ENCODE assay signal across 10 cellular contexts in the genomic region with DNA sequence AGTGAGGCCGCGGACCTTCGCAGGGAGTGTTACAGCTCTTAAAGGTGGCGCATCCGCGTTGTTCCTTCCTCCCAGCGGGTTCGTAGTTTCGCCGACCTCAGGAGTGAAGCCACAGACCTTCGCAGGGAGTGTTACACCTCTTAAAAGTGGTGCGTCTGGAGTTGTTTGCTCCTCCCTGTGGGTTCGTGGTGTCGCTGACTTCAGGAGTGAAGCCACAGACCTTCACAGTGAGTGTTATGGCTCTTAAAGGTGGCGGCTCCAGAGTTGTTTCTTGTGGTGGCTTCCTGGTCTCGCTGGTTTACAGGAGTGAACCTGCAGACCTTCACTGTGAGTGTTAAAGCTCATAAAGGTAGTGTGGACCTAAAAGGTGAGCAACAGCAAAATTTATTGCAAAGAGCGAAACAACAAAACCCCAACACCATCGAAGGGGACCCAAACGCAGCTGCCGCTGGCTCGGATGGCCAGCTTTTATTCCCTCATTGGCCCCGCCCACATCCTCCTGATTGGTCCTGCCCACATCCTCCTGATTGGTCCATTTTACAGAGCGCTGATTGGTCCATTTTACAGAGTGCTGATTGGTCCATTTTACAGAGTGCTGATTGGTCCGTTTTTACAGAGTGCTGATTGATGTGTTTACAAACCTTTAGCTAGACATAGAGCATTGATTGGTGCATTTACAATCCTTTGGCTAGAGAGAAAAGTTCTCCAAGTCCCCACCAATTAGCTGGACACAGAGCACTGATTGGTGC. TPM values are rescaled to one million over a fixed set of nuclear protein-coding genes. Genes with fewer than 3 reads are reported as not detected.
A peak's percentile ranks its signal among the peaks of the same experiment; 100 is the strongest.
DNase-seq lines count a peak whose midpoint lies in the region; ATAC-seq, FAIRE-seq and TF ChIP-seq lines count a peak whose summit lies in the region.
"Had no signal": no experiment of that assay in that cellular context is flagged by ENCODE, and none has a peak within 500 bp of the region (broad histone marks: within the 10 kb centered on the region; RNA-seq: fewer than 3 reads in every experiment).

No MANE protein-coding gene starts in this region.

- peak in 1 of 2 experiments; percentile 13 for DNase-seq in A549 (ENCODE audit: low read depth in 1 of 2, low spot score in 1 of 2)
- DNase-seq in T-helper 2 cell = peak in 4 of 5 experiments; percentile 51 to 83 (median 62)
- DNase-seq in activated T-helper 1 cell treated with anti-CD3 and anti-CD28 coated beads, Interleukin-12 subunit alpha, Interleukin-12 subunit beta, Interleukin-2, Interleukin-4 antibody, amounts not matched to agents 30 ng/mL and 10 ng/mL and 1 ng/mL, durations not matched to agents 14 hours and 24 hours and 36 hours (ENCODE audit: low spot score) = peak; percentile 57
- DNase-seq in stimulated activated CD4-positive, alpha-beta T cell treated with anti-CD3 and anti-CD28 coated beads, Interleukin-12 subunit alpha, Interleukin-12 subunit beta, amount 100 ng/mL, for 48 hours (ENCODE audit: low read depth in 2 of 3, low spot score in 1 of 3) = peak; percentile 71 to 77 (median 76)
- DNase-seq in GM20000 (ENCODE audit: low spot score) = no peak
- no peak for DNase-seq in small intestine
- no peak for DNase-seq in left lobe of liver (ENCODE audit: low spot score)
- DNase-seq: NK-92 treated with Interleukin-12 subunit alpha and Interleukin-12 subunit beta, amount 100 ng/mL, for 24 hours had no signal

- TF ChIP-seq POLR2A in A549 (IDR thresholded peaks at IDR 0.05; ENCODE audit: low read length) = no peak

- no peaks in the 10 kb centered on the region for H3K4me1 ChIP-seq in A549
- peaks cover 0 to 2% of the 10 kb centered on the region in 2 donors for H3K4me1 ChIP-seq in small intestine (ENCODE audit: control insufficient read depth in 2 of 2, insufficient read depth in 1 of 2, low read depth in 1 of 2, low read length in 1 of 2)

- peak overlapping the region; percentile 67 for H3K27ac Mint-ChIP-seq in activated T-helper 1 cell treated with anti-CD3 and anti-CD28 coated beads, Interleukin-12 subunit alpha, Interleukin-12 subunit beta, Interleukin-2, Interleukin-4 antibody, amounts not matched to agents 30 ng/mL and 10 ng/mL and 1 ng/mL, durations not matched to agents 14 hours and 24 hours and 36 hours

- FAIRE-seq in A549 (lab: Jason Lieb, UNC) (no peak), small intestine (lab: Jason Lieb, UNC) (no peak)
- FAIRE-seq: H54 had no signal

- peaks cover 26% of the 10 kb centered on the region for H3K4me1 Mint-ChIP-seq in activated T-helper 1 cell treated with anti-CD3 and anti-CD28 coated beads, Interleukin-12 subunit alpha, Interleukin-12 subunit beta, Interleukin-2, Interleukin-4 antibody, amounts not matched to agents 30 ng/mL and 10 ng/mL and 1 ng/mL, durations not matched to agents 14 hours and 24 hours and 36 hours (ENCODE audit: low read depth)

- peak overlapping the region; percentile 69 for H3K4me3 Mint-ChIP-seq in activated T-helper 1 cell treated with anti-CD3 and anti-CD28 coated beads, Interleukin-12 subunit alpha, Interleukin-12 subunit beta, Interleukin-2, Interleukin-4 antibody, amounts not matched to agents 30 ng/mL and 10 ng/mL and 1 ng/mL, durations not matched to agents 14 hours and 24 hours and 36 hours

- no peak for TF ChIP-seq EP300 in A549 (IDR thresholded peaks at IDR 0.05)

- intact Hi-C loops in activated T-helper 1 cell treated with anti-CD3 and anti-CD28 coated beads, Interleukin-12 subunit alpha, Interleukin-12 subunit beta, Interleukin-2, Interleukin-4 antibody, amounts not matched to agents 30 ng/mL and 10 ng/mL and 1 ng/mL, durations not matched to agents 14 hours and 24 hours and 36 hours (cut with micrococcal nuclease) = loop anchor here (2.0 kb wide), 2 partner anchors 80 to 188 kb away; a partner anchor contains a TSS

- H3K36me3 ChIP-seq in small intestine (ENCODE audit: control insufficient read depth in 2 of 2, insufficient read depth in 2 of 2, low read length in 2 of 2) = no peaks in the 10 kb centered on the region

- ATAC-seq in A549 (peak in 1 of 2 experiments; percentile 57; a peak in 3 of 6 replicates), GM18517 (IDR thresholded peaks at IDR 0.05; ENCODE audit: unreplicated experiment) (no peak), left lobe of liver (no peak)

- CTCF ChIA-PET in A549 (lab: Yijun Ruan, JAX) = no interaction called here

- peaks cover 0 to 1% of the 10 kb centered on the region in 2 donors for H3K27me3 ChIP-seq in small intestine (ENCODE audit: control insufficient read depth in 2 of 2, insufficient read depth in 2 of 2, low read length in 2 of 2)

- H3K9me3 ChIP-seq in A549 (no peaks in the 10 kb centered on the region), small intestine (ENCODE audit: control insufficient read depth, low read depth) (no peaks in the 10 kb centered on the region)

- H3K36me3 Mint-ChIP-seq in activated T-helper 1 cell treated with anti-CD3 and anti-CD28 coated beads, Interleukin-12 subunit alpha, Interleukin-12 subunit beta, Interleukin-2, Interleukin-4 antibody, amounts not matched to agents 30 ng/mL and 10 ng/mL and 1 ng/mL, durations not matched to agents 14 hours and 24 hours and 36 hours (ENCODE audit: low read depth) = no peaks in the 10 kb centered on the region

- peaks cover 5% of the 10 kb centered on the region for H3K9me3 Mint-ChIP-seq in activated T-helper 1 cell treated with anti-CD3 and anti-CD28 coated beads, Interleukin-12 subunit alpha, Interleukin-12 subunit beta, Interleukin-2, Interleukin-4 antibody, amounts not matched to agents 30 ng/mL and 10 ng/mL and 1 ng/mL, durations not matched to agents 14 hours and 24 hours and 36 hours

- H3K27me3 Mint-ChIP-seq in activated T-helper 1 cell treated with anti-CD3 and anti-CD28 coated beads, Interleukin-12 subunit alpha, Interleukin-12 subunit beta, Interleukin-2, Interleukin-4 antibody, amounts not matched to agents 30 ng/mL and 10 ng/mL and 1 ng/mL, durations not matched to agents 14 hours and 24 hours and 36 hours (ENCODE audit: insufficient read depth) = peaks cover 46% of the 10 kb centered on the region

- TF ChIP-seq CTCF in A549 (IDR thresholded peaks at IDR 0.05) (no peak), GM20000 (IDR thresholded peaks at IDR 0.05; ENCODE audit: extremely low read depth, missing control alignments) (no peak)

- POLR2A ChIA-PET in A549 (lab: Yijun Ruan, JAX) = no interaction called here

- no peak for TF ChIP-seq RAD21 in A549 (conservative IDR thresholded peaks at IDR 0.05 in 1 of 2, IDR thresholded peaks at IDR 0.05 in 1 of 2)

- H3K4me3 ChIP-seq in A549 (no peak overlapping the region), small intestine (ENCODE audit: low read depth in 1 of 2, low read length in 2 of 2) (no peak overlapping the region)

- WGBS in A549 (ENCODE audit: missing lambda C conversion rate) = 83% methylated on average over 19 of the region's 24 CpGs
- WGBS in small intestine, 3 donors = 81 to 91% (median 82%) methylated on average over 24 of the region's 24 CpGs

- no peak overlapping the region for H3K4me2 ChIP-seq in A549

- H3K27ac ChIP-seq in A549 = no peak overlapping the region
- no peak overlapping the region for H3K27ac ChIP-seq in small intestine (ENCODE audit: low read depth in 1 of 2, low read length in 1 of 2)

TF ChIP-seq in A549, 52 proteins besides CTCF, POLR2A, EP300 and RAD21:
- TF ChIP-seq ZNF302 (CRISPR knock-in tag; IDR thresholded peaks at IDR 0.05) = no peak
- no peak for TF ChIP-seq CBX8 (IDR thresholded peaks at IDR 0.05)
- no peak for TF ChIP-seq CEBPB (IDR thresholded peaks at IDR 0.05)
- TF ChIP-seq HOXB5 (CRISPR knock-in tag; IDR thresholded peaks at IDR 0.05) = no peak
- no peak for TF ChIP-seq MAZ (IDR thresholded peaks at IDR 0.05; ENCODE audit: borderline replicate concordance, low read depth, low read length)
- no peak for TF ChIP-seq SMC3 (IDR thresholded peaks at IDR 0.05)
- TF ChIP-seq CHD4 (IDR thresholded peaks at IDR 0.05; ENCODE audit: borderline replicate concordance) = no peak
- peak; percentile 43 for TF ChIP-seq MAFK (IDR thresholded peaks at IDR 0.05; ENCODE audit: partially characterized antibody)

RNA-seq across cellular contexts. Expression of a gene that starts 1.2 kb away (rescaled TPM):
- polyA plus RNA-seq in A549 (2011; rRNA removed) = 0.13 and 0.44 TPM in 2 replicates
- polyA plus RNA-seq in A549 (2012; cell fraction: cytosol; rRNA removed) = 0.04 TPM in 2 replicates
- polyA plus RNA-seq in A549 (2012; cell fraction: nucleus; rRNA removed) = 0.02 TPM in 1 of 2 replicates, not detected in the other
- not detected in 3 replicates for polyA plus RNA-seq in A549 (2017; fragmentation: RNase III; extraction: RNeasy Plus Mini Kit Qiagen cat#74134 plus additional on column Dnase treatment)
- not detected in 2 replicates for polyA minus RNA-seq in A549 (2011; rRNA and poly(A)+ RNA removed)
- 0.24 and 0.26 TPM in 2 replicates for total RNA-seq in activated T-helper 1 cell treated with anti-CD3 and anti-CD28 coated beads, Interleukin-12 subunit alpha, Interleukin-12 subunit beta, Interleukin-2, Interleukin-4 antibody, amounts not matched to agents 30 ng/mL and 10 ng/mL and 1 ng/mL, durations not matched to agents 14 hours and 24 hours and 36 hours
- polyA plus RNA-seq in small intestine = 100 to 1,000 TPM in 2 of 3 donors, 10 to 100 TPM in 1; 97.7 to 157 (median 111) TPM
- 16.1 TPM for total RNA-seq in left lobe of liver

Comparison
In these comparisons a context has a peak if more than half of its experiments do, and no peak if none do; other contexts are left out.
1. DNase-seq: peak in T-helper 2 cell (4 of 5), activated T-helper 1 cell treated with anti-CD3 and anti-CD28 coated beads, Interleukin-12 subunit alpha, Interleukin-12 subunit beta, Interleukin-2, Interleukin-4 antibody, amounts not matched to agents 30 ng/mL and 10 ng/mL and 1 ng/mL, durations not matched to agents 14 hours and 24 hours and 36 hours (single experiment) and stimulated activated CD4-positive, alpha-beta T cell treated with anti-CD3 and anti-CD28 coated beads, Interleukin-12 subunit alpha, Interleukin-12 subunit beta, amount 100 ng/mL, for 48 hours (3 of 3); none in GM20000 (single experiment), small intestine (single experiment) and left lobe of liver (single experiment).
2. RNA of a gene that starts 1.2 kb away (total RNA-seq): 16.1 TPM in left lobe of liver (single experiment); 0.24 to 0.26 TPM in activated T-helper 1 cell treated with anti-CD3 and anti-CD28 coated beads, Interleukin-12 subunit alpha, Interleukin-12 subunit beta, Interleukin-2, Interleukin-4 antibody, amounts not matched to agents 30 ng/mL and 10 ng/mL and 1 ng/mL, durations not matched to agents 14 hours and 24 hours and 36 hours; every median in the first group is over 10 times any median in the second.